In genomic region chr7:149742075-149742701, GRCh38 we compare ENCODE assay signal across 8 cellular contexts. TPM values are rescaled to one million over a fixed set of nuclear protein-coding genes. Genes with fewer than 3 reads are reported as not detected.
DNase-seq lines count a peak whose midpoint lies in the region; ATAC-seq and TF ChIP-seq lines count a peak whose summit lies in the region.

No MANE protein-coding gene starts in this region.

- peak; percentile 75 for TF ChIP-seq CTCF in endothelial cell (IDR thresholded peaks at IDR 0.05; ENCODE audit: unreplicated experiment)
- TF ChIP-seq CTCF in mesothelial cell of epicardium (IDR thresholded peaks at IDR 0.05; ENCODE audit: unreplicated experiment) = peak; percentile 73

- H3K27me3 Mint-ChIP-seq in endothelial cell (ENCODE audit: unreplicated experiment) = peaks cover 4% of the 10 kb centered on the region
- H3K27me3 Mint-ChIP-seq in mesothelial cell of epicardium (ENCODE audit: low read depth) = peaks cover 26% of the 10 kb centered on the region

- no peak overlapping the region for H3K27ac Mint-ChIP-seq in endothelial cell (ENCODE audit: unreplicated experiment)
- no peak overlapping the region for H3K27ac Mint-ChIP-seq in mesothelial cell of epicardium

- peak; percentile 88 for ATAC-seq in GM18511 (IDR thresholded peaks at IDR 0.05; ENCODE audit: unreplicated experiment)
- ATAC-seq in HG03439 (IDR thresholded peaks at IDR 0.05; ENCODE audit: unreplicated experiment) = peak; percentile 63

- no peaks in the 10 kb centered on the region for H3K4me1 Mint-ChIP-seq in endothelial cell (ENCODE audit: unreplicated experiment)
- peaks cover 15% of the 10 kb centered on the region for H3K4me1 Mint-ChIP-seq in mesothelial cell of epicardium

- H3K9me3 Mint-ChIP-seq in endothelial cell (ENCODE audit: unreplicated experiment) (no peaks in the 10 kb centered on the region), mesothelial cell of epicardium (no peaks in the 10 kb centered on the region)

- no peak overlapping the region for H3K4me3 Mint-ChIP-seq in endothelial cell (ENCODE audit: unreplicated experiment)
- H3K4me3 Mint-ChIP-seq in mesothelial cell of epicardium = peak overlapping the region; percentile 70

- DNase-seq in A172 (ENCODE audit: low spot score) (peak; percentile 53), NCI-H774 (lab: John Stamatoyannopoulos, UW) (peak; percentile 65), endothelial cell (ENCODE audit: low spot score) (peak; percentile 81), mesothelial cell of epicardium (ENCODE audit: low spot score in 2 of 2, unreplicated experiment in 2 of 2) (peak; percentile 51 to 85)
- peak; percentile 88 for DNase-seq in activated CD8-positive, alpha-beta memory T cell treated with anti-CD3 and anti-CD28 coated beads for 24 hours
- DNase-seq in stimulated activated CD8-positive, alpha-beta memory T cell treated with anti-CD3 and anti-CD28 coated beads, Interleukin-15, amount 100 ng/mL, for 1 hour (ENCODE audit: low read depth) = peak; percentile 37

- no peaks in the 10 kb centered on the region for H3K36me3 Mint-ChIP-seq in endothelial cell (ENCODE audit: low read depth, unreplicated experiment)
- H3K36me3 Mint-ChIP-seq in mesothelial cell of epicardium = no peaks in the 10 kb centered on the region

RNA-seq across cellular contexts. Expression of gene ZNF467, which starts 31.2 kb away (rescaled TPM):
- not detected in 2 replicates for total RNA-seq in A172 (2014; rRNA removed; shearing (Covaris generic))
- 64.2 TPM for total RNA-seq in endothelial cell (ENCODE audit: unreplicated experiment)
- 35.3 to 38.9 TPM (median 38.0 TPM) in 3 replicates for total RNA-seq in mesothelial cell of epicardium

Comparison
In these comparisons a context has a peak if more than half of its experiments do, and no peak if none do; other contexts are left out.
1. Peak in every context shown above with its lines: DNase-seq and ATAC-seq.
2. DNase-seq: peak in every context shown above with its lines; median percentile 88 in activated CD8-positive, alpha-beta memory T cell treated with anti-CD3 and anti-CD28 coated beads for 24 hours; 81 in endothelial cell; 68 in mesothelial cell of epicardium; 65 in NCI-H774; 53 in A172; 37 in stimulated activated CD8-positive, alpha-beta memory T cell treated with anti-CD3 and anti-CD28 coated beads, Interleukin-15, amount 100 ng/mL, for 1 hour.
3. RNA of gene ZNF467, which starts 31.2 kb away (total RNA-seq): 64.2 TPM in endothelial cell (single experiment) and 35.3 to 38.9 TPM in mesothelial cell of epicardium; not detected in A172; every median in the first group is over 10 times any median in the second.